ENCODE assay signal across 9 cellular contexts in genomic region chr16:89319628-89319882, GRCh38.
A peak's percentile ranks its signal among the peaks of the same experiment; 100 is the strongest.
DNase-seq lines count a peak whose midpoint lies in the region; ATAC-seq and TF ChIP-seq lines count a peak whose summit lies in the region.
"Had no signal": no experiment of that assay in that cellular context is flagged by ENCODE, and none has a peak within 500 bp of the region (broad histone marks: within the 10 kb centered on the region; RNA-seq: fewer than 3 reads in every experiment).

No MANE protein-coding gene starts in this region.

- no peaks in the 10 kb centered on the region for H3K9me3 Mint-ChIP-seq in T-helper 2 cell treated with Interferon-gamma antibody and Interleukin-4, amounts not matched to agents 5 μg/mL and 100 μg/mL, for 36 hours
- H3K9me3 Mint-ChIP-seq in activated CD4-positive, alpha-beta memory T cell treated with anti-CD3 and anti-CD28 coated beads for 36 hours: no peaks in the 10 kb centered on the region
- H3K9me3 Mint-ChIP-seq in stimulated activated effector memory CD8-positive, alpha-beta T cell treated with anti-CD3 and anti-CD28 coated beads, Interleukin-12 subunit alpha, Interleukin-12 subunit beta, amount 100 ng/mL, for 72 hours: no peaks in the 10 kb centered on the region

- peaks cover 35% of the 10 kb centered on the region for H3K36me3 Mint-ChIP-seq in T-helper 2 cell treated with Interferon-gamma antibody and Interleukin-4, amounts not matched to agents 5 μg/mL and 100 μg/mL, for 36 hours (ENCODE audit: low read depth)
- peaks cover 20% of the 10 kb centered on the region for H3K36me3 Mint-ChIP-seq in activated CD4-positive, alpha-beta memory T cell treated with anti-CD3 and anti-CD28 coated beads for 36 hours
- peaks cover 91% of the 10 kb centered on the region for H3K36me3 Mint-ChIP-seq in stimulated activated effector memory CD8-positive, alpha-beta T cell treated with anti-CD3 and anti-CD28 coated beads, Interleukin-12 subunit alpha, Interleukin-12 subunit beta, amount 100 ng/mL, for 72 hours

- H3K9me3 ChIP-seq in gastroesophageal sphincter: no peaks in the 10 kb centered on the region

- peak overlapping the region in 1 of 2 donors; percentile 29 for H3K4me3 ChIP-seq in gastroesophageal sphincter

- no peaks in the 10 kb centered on the region for H3K27me3 Mint-ChIP-seq in T-helper 2 cell treated with Interferon-gamma antibody and Interleukin-4, amounts not matched to agents 5 μg/mL and 100 μg/mL, for 36 hours (ENCODE audit: low read depth)
- H3K27me3 Mint-ChIP-seq in activated CD4-positive, alpha-beta memory T cell treated with anti-CD3 and anti-CD28 coated beads for 36 hours: no peaks in the 10 kb centered on the region

- POLR2A ChIA-PET in activated CD4-positive, alpha-beta memory T cell treated with anti-CD3 and anti-CD28 coated beads for 36 hours (lab: Charles Lee): no interaction called here

- no peak for DNase-seq in T-helper 2 cell treated with Interferon-gamma antibody and Interleukin-4, amounts not matched to agents 5 μg/mL and 100 μg/mL, for 36 hours (ENCODE audit: low spot score)
- DNase-seq in T-helper 2 cell (no peak), NCI-H2196 (lab: John Stamatoyannopoulos, UW; ENCODE audit: unreplicated experiment) (no peak), NCI-H128 (lab: John Stamatoyannopoulos, UW; ENCODE audit: unreplicated experiment) (no peak)
- DNase-seq in activated CD4-positive, alpha-beta memory T cell treated with anti-CD3 and anti-CD28 coated beads for 36 hours: no peak
- no peak for DNase-seq in stimulated activated effector memory CD8-positive, alpha-beta T cell treated with anti-CD3 and anti-CD28 coated beads, Interleukin-12 subunit alpha, Interleukin-12 subunit beta, amount 100 ng/mL, for 72 hours (ENCODE audit: low spot score in 2 of 2)
- DNase-seq: NCI-H510A treated with DMSO at 0.1 percent for 48 hours had no signal

- no peak for TF ChIP-seq EP300 in gastroesophageal sphincter (IDR thresholded peaks at IDR 0.05)

- peak overlapping the region; percentile 5 to 87 (median 78) for H3K27ac ChIP-seq in gastroesophageal sphincter

- no peak for TF ChIP-seq POLR2A in gastroesophageal sphincter (IDR thresholded peaks at IDR 0.05)

- no peak overlapping the region for H3K4me3 Mint-ChIP-seq in T-helper 2 cell treated with Interferon-gamma antibody and Interleukin-4, amounts not matched to agents 5 μg/mL and 100 μg/mL, for 36 hours
- H3K4me3 Mint-ChIP-seq in activated CD4-positive, alpha-beta memory T cell treated with anti-CD3 and anti-CD28 coated beads for 36 hours: peak overlapping the region; percentile 21
- H3K4me3 Mint-ChIP-seq in stimulated activated effector memory CD8-positive, alpha-beta T cell treated with anti-CD3 and anti-CD28 coated beads, Interleukin-12 subunit alpha, Interleukin-12 subunit beta, amount 100 ng/mL, for 72 hours: peak overlapping the region; percentile 81

- CTCF ChIA-PET in activated CD4-positive, alpha-beta memory T cell treated with anti-CD3 and anti-CD28 coated beads for 36 hours (lab: Charles Lee): interaction anchor here (0.5 to 1.2 kb wide), 2 partner anchors 171 to 189 kb away, joined by 3 to 4 read pairs; partner anchors contain the start of genes ANKRD11 and SPG7

- peak overlapping the region; percentile 63 for H3K27ac Mint-ChIP-seq in T-helper 2 cell treated with Interferon-gamma antibody and Interleukin-4, amounts not matched to agents 5 μg/mL and 100 μg/mL, for 36 hours
- peak overlapping the region; percentile 76 for H3K27ac Mint-ChIP-seq in activated CD4-positive, alpha-beta memory T cell treated with anti-CD3 and anti-CD28 coated beads for 36 hours
- peak overlapping the region; percentile 97 for H3K27ac Mint-ChIP-seq in stimulated activated effector memory CD8-positive, alpha-beta T cell treated with anti-CD3 and anti-CD28 coated beads, Interleukin-12 subunit alpha, Interleukin-12 subunit beta, amount 100 ng/mL, for 72 hours

- intact Hi-C loops in activated CD4-positive, alpha-beta memory T cell treated with anti-CD3 and anti-CD28 coated beads for 36 hours (cut with micrococcal nuclease): no loop called here

- H3K4me1 ChIP-seq in gastroesophageal sphincter: peaks cover 0 to 100% (median 84%) of the 10 kb centered on the region in 3 donors

- H3K36me3 ChIP-seq in gastroesophageal sphincter: peaks cover 0 to 11% of the 10 kb centered on the region in 2 donors

- H3K4me1 Mint-ChIP-seq in T-helper 2 cell treated with Interferon-gamma antibody and Interleukin-4, amounts not matched to agents 5 μg/mL and 100 μg/mL, for 36 hours (ENCODE audit: low read depth): peaks cover 84% of the 10 kb centered on the region
- H3K4me1 Mint-ChIP-seq in activated CD4-positive, alpha-beta memory T cell treated with anti-CD3 and anti-CD28 coated beads for 36 hours (ENCODE audit: low read depth): peaks cover 96% of the 10 kb centered on the region
- peaks cover 98% of the 10 kb centered on the region for H3K4me1 Mint-ChIP-seq in stimulated activated effector memory CD8-positive, alpha-beta T cell treated with anti-CD3 and anti-CD28 coated beads, Interleukin-12 subunit alpha, Interleukin-12 subunit beta, amount 100 ng/mL, for 72 hours

- WGBS in gastroesophageal sphincter (ENCODE audit: low coverage in 1 of 2), 2 donors: 95% methylated on average over 4 of the region's 4 CpGs; no CpG with 5 or more reads in 1 of the 2 donors

- ATAC-seq in gastroesophageal sphincter (no peak), GM21723 (IDR thresholded peaks at IDR 0.05; ENCODE audit: unreplicated experiment) (no peak)
- ATAC-seq in stimulated activated effector memory CD8-positive, alpha-beta T cell treated with anti-CD3 and anti-CD28 coated beads, Interleukin-12 subunit alpha, Interleukin-12 subunit beta, amount 100 ng/mL, for 72 hours: no peak

- no peaks in the 10 kb centered on the region for H3K27me3 ChIP-seq in gastroesophageal sphincter

- no peak for TF ChIP-seq CTCF in gastroesophageal sphincter (IDR thresholded peaks at IDR 0.05)
